22 cellular contexts compared by ENCODE assay signal in genomic region chr9:27629425-27629824, GRCh38.
"Had no signal": no experiment of that assay in that cellular context is flagged by ENCODE, and none has a peak within 500 bp of the region (broad histone marks: within the 10 kb centered on the region; RNA-seq: fewer than 3 reads in every experiment).

No MANE protein-coding gene starts in this region.

- H3K27me3 ChIP-seq: SJSA1 had no signal

- H3K4me1 ChIP-seq: SJSA1 had no signal

- H3K36me3 ChIP-seq: SJSA1 had no signal

- H3K4me3 ChIP-seq: SJSA1, SK-N-MC had no signal

- H3K27ac ChIP-seq: HL-60, SJSA1, SK-N-MC had no signal

- DNase-seq: KBM-7, MM.1S, NCI-H1092 treated with DMSO at 0.1 percent for 48 hours, NCI-H1436, NCI-H187, NCI-H2029, NCI-H2081 treated with DMSO at 0.1 percent for 48 hours, NCI-H2171, NCI-H226, NCI-H446, NCI-H510A, NCI-H524 treated with DMSO at 0.1 percent for 48 hours, NCI-H69, NCI-H774, Right ventricle myocardium superior, RPMI8226, SIG-M5 had no signal

- H3K9me3 ChIP-seq: SJSA1 had no signal

- FAIRE-seq: HTR-8/SVneo, RCC 7860 had no signal
